8 cellular contexts compared by ENCODE assay signal in genomic region chr14:20697273-20698017, GRCh38. TPM values are rescaled to one million over a fixed set of nuclear protein-coding genes. Genes with fewer than 3 reads are reported as not detected.
A peak's percentile ranks its signal among the peaks of the same experiment; 100 is the strongest.
DNase-seq lines count a peak whose midpoint lies in the region; ATAC-seq and TF ChIP-seq lines count a peak whose summit lies in the region.

No MANE protein-coding gene starts in this region.

- 30 to 50% methylated on average over 4 to 6 of the region's 6 CpGs for WGBS in gastroesophageal sphincter (ENCODE audit: low coverage in 1 of 2), 2 donors

- H3K4me2 ChIP-seq in parathyroid adenoma (ENCODE audit: low read length), result no peak overlapping the region

- no peaks in the 10 kb centered on the region for H3K27me3 ChIP-seq in RWPE2 (ENCODE audit: insufficient read depth, poor library complexity, severe bottlenecking)
- H3K27me3 ChIP-seq in gastroesophageal sphincter, result no peaks in the 10 kb centered on the region
- no peaks in the 10 kb centered on the region for H3K27me3 ChIP-seq in parathyroid adenoma (ENCODE audit: control insufficient read depth, insufficient read depth, low read length)

- no peak overlapping the region for H3K27ac ChIP-seq in RWPE2 (ENCODE audit: poor library complexity, severe bottlenecking)
- H3K27ac ChIP-seq in gastroesophageal sphincter, result no peak overlapping the region
- no peak overlapping the region for H3K27ac ChIP-seq in parathyroid adenoma

- peak; percentile 90 for TF ChIP-seq CTCF in RWPE2 (IDR thresholded peaks at IDR 0.05; ENCODE audit: poor library complexity, severe bottlenecking)
- TF ChIP-seq CTCF in gastroesophageal sphincter (IDR thresholded peaks at IDR 0.05), result peak; percentile 19 to 66 (median 46)
- peak; percentile 79 for TF ChIP-seq CTCF in parathyroid adenoma (IDR thresholded peaks at IDR 0.05)

- no peaks in the 10 kb centered on the region for H3K79me2 ChIP-seq in parathyroid adenoma

- no peaks in the 10 kb centered on the region for H3K9me3 ChIP-seq in RWPE2 (ENCODE audit: severe bottlenecking)
- H3K9me3 ChIP-seq in gastroesophageal sphincter, result no peaks in the 10 kb centered on the region
- H3K9me3 ChIP-seq in parathyroid adenoma (ENCODE audit: control insufficient read depth, low read length), result no peaks in the 10 kb centered on the region

- peak; percentile 91 for ATAC-seq in RWPE2 (ENCODE audit: low read depth)
- ATAC-seq in gastroesophageal sphincter, result no peak
- no peak for ATAC-seq in GM21737 (IDR thresholded peaks at IDR 0.05; ENCODE audit: unreplicated experiment)
- no peak for ATAC-seq in GM18873 (IDR thresholded peaks at IDR 0.05; ENCODE audit: low FRiP score, unreplicated experiment)

- TF ChIP-seq POLR2A in gastroesophageal sphincter (IDR thresholded peaks at IDR 0.05), result no peak

- no peak for TF ChIP-seq EP300 in gastroesophageal sphincter (IDR thresholded peaks at IDR 0.05)

- no peak overlapping the region for H3K9ac ChIP-seq in parathyroid adenoma

- H2AFZ ChIP-seq in parathyroid adenoma, result no peak overlapping the region

- peak; percentile 82 for DNase-seq in Daoy (ENCODE audit: low read depth)
- DNase-seq in HK-2 (ENCODE audit: unreplicated experiment), result peak; percentile 49
- DNase-seq in RWPE2 (ENCODE audit: low spot score), result no peak
- peak; percentile 52 for DNase-seq in activated effector memory CD4-positive, alpha-beta T cell treated with Interleukin-2 at 50 U/mL for 16 hours

- H3K36me3 ChIP-seq in RWPE2 (ENCODE audit: low read depth), result no peaks in the 10 kb centered on the region
- H3K36me3 ChIP-seq in gastroesophageal sphincter, result peaks cover 5 to 53% of the 10 kb centered on the region in 2 donors
- no peaks in the 10 kb centered on the region for H3K36me3 ChIP-seq in parathyroid adenoma (ENCODE audit: control insufficient read depth, insufficient read depth, low read length)

- H3K4me1 ChIP-seq in RWPE2 (ENCODE audit: insufficient read depth, poor library complexity, severe bottlenecking) (no peaks in the 10 kb centered on the region), gastroesophageal sphincter (peaks cover 0 to 4% (median 0%) of the 10 kb centered on the region in 3 donors), parathyroid adenoma (no peaks in the 10 kb centered on the region)

- H3K4me3 ChIP-seq in RWPE2 (ENCODE audit: severe bottlenecking) (no peak overlapping the region), gastroesophageal sphincter (no peak overlapping the region), parathyroid adenoma (ENCODE audit: low read depth, low read length) (no peak overlapping the region)

RNA-seq across cellular contexts. Expression of gene ANG, which starts 8.9 kb away (rescaled TPM):
- 1.3 and 2.4 TPM in 2 replicates for total RNA-seq in Daoy (2014; rRNA removed; shearing (Covaris generic))
- total RNA-seq in gastroesophageal sphincter, result 10 to 100 TPM; 16.8 to 32.0 (median 25.2) TPM

RNA-seq across cellular contexts. Expression of gene RNASE4, which starts 13.1 kb away (rescaled TPM):
- 2.4 and 5.2 TPM in 2 replicates for total RNA-seq in Daoy (2014; rRNA removed; shearing (Covaris generic))
- 100 to 1,000 TPM in 2 of 4 donors, 10 to 100 TPM in 2; 65.2 to 139 (median 106) TPM for total RNA-seq in gastroesophageal sphincter

RNA-seq across cellular contexts. Expression of gene EDDM3A, which starts 48.2 kb away (rescaled TPM):
- not detected in 2 replicates for total RNA-seq in Daoy (2014; rRNA removed; shearing (Covaris generic))
- not detected for total RNA-seq in gastroesophageal sphincter

RNA-seq across cellular contexts. Expression of gene OR6S1, which starts 56.0 kb away (rescaled TPM):
- total RNA-seq in Daoy (2014; rRNA removed; shearing (Covaris generic)), result not detected in 2 replicates
- total RNA-seq in gastroesophageal sphincter, result not detected

Comparison
In these comparisons a context has a peak if more than half of its experiments do, and no peak if none do; other contexts are left out.
1. RNA of gene RNASE4, which starts 13.1 kb away (total RNA-seq): 65.2 to 139 TPM in gastroesophageal sphincter; 2.4 to 5.2 TPM in Daoy; every median in the first group is over 10 times any median in the second.
2. Peak in every context shown above with its lines, with median percentiles within 50 percentile points of each other: CTCF ChIP-seq.